Comparison of ENCODE assay signal across 1 cellular context in the genomic region with DNA sequence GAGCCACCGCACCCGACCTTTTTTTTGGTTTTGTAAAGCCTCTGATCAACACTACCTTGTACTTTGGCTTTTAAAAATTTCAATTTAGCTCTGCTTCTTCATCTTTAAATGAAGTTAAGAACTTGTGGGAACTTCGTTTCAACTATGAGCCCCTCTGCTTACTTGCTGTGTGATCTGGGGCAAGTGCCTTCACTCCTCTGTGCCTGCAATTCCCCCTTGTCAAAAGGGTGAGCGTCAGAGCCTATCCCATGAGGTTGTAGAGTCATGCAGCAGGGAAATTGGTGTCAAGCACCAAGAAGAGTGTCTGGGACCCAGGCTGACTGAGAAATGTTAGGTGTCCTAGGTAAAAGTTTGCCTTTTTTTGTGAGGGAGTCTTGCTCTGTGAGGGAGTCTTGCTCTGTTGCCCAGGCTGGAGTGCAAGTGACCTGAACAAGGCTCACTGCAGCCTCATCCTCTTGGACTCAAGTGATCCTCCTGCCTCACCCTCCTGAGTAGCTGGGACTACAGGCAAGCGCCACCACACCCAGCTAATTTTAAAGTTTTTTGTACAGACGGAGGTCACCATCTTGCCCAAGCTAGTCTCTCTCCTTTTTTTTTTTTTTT.
TF ChIP-seq lines count a peak whose summit lies in the region.

No MANE protein-coding gene starts in this region.

TF ChIP-seq in H1, 55 proteins besides CTCF, POLR2A, EP300 and RAD21:
- TF ChIP-seq GABPA (IDR thresholded peaks at IDR 0.05; ENCODE audit: borderline replicate concordance, insufficient read depth, low read length) (no peak), CEBPB (IDR thresholded peaks at IDR 0.05; ENCODE audit: low read depth, low read length) (no peak), RNF2 (IDR thresholded peaks at IDR 0.05; ENCODE audit: borderline replicate concordance, low read depth, low read length, missing control alignments, poor library complexity, severe bottlenecking) (no peak)
